ENCODE assay signal across 26 cellular contexts in the genomic region with DNA sequence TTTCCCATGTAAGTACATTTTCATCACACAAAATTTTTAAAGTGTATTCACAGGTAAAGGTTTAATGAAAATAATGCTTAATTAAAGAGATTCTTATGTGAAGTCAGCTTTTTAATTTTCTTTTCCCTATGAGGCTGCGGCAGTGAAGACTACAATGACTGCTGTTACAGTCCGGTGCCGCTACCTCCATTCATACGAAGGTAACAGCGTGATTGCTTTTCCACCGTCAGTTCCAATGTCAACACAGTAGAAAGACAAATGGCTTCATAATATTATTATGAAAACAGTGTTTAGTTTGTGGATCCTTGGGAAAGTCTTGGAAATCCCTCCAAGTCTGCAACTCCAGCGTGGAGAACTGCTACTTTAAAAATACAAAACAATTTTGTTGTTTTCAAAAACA.
"Had no signal": no experiment of that assay in that cellular context is flagged by ENCODE, and none has a peak within 500 bp of the region (broad histone marks: within the 10 kb centered on the region; RNA-seq: fewer than 3 reads in every experiment).

No MANE protein-coding gene starts in this region.

- H3K36me3 ChIP-seq: neutrophil, right lobe of liver, sigmoid colon, stomach, thoracic aorta, thyroid gland, tibial nerve, upper lobe of left lung, vagina had no signal

- H3K4me3 ChIP-seq: psoas muscle, right lobe of liver, sigmoid colon, stomach, thoracic aorta, thyroid gland, tibial nerve, upper lobe of left lung, vagina had no signal

- DNase-seq: nephron progenitor cell; nucleus accumbens; posterior cingulate gyrus; psoas muscle; right cardiac atrium; right lobe of liver; sigmoid colon; small intestine; stimulated activated CD4-positive, alpha-beta T cell treated with anti-CD3 and anti-CD28 coated beads, Interleukin-15, amount 100 ng/mL, for 24 hours; stimulated activated CD4-positive, alpha-beta T cell treated with anti-CD3 and anti-CD28 coated beads, Interleukin-2, amount 100 ng/mL, for 24 hours; stimulated activated CD4-positive, alpha-beta T cell treated with anti-CD3 and anti-CD28 coated beads, Interleukin-2, amount 100 ng/mL, for 48 hours; stimulated activated CD4-positive, alpha-beta T cell treated with anti-CD3 and anti-CD28 coated beads, Interleukin-4, amount 100 ng/mL, for 24 hours; stimulated activated naive B cell treated with anti-CD40 and anti-IgM and Interleukin-4, amounts not matched to agents 10 μg/mL and 1 μg/mL and 100 μg/mL, for 72 hours; stimulated activated naive CD4-positive, alpha-beta T cell treated with Interleukin-2 at 50 U/mL for 16 hours; stomach; thyroid gland; trophoblast cell; upper lobe of left lung had no signal

- ATAC-seq: natural killer cell treated with Interleukin-12 subunit alpha and Interleukin-12 subunit beta and Interleukin-15 and Interleukin-18, amount 100 ng/mL, for 72 hours; psoas muscle; right cardiac atrium; right lobe of liver; stimulated activated effector memory CD8-positive, alpha-beta T cell treated with anti-CD3 and anti-CD28 coated beads, Interleukin-12 subunit alpha, Interleukin-12 subunit beta, amount 100 ng/mL, for 72 hours; stimulated activated naive B cell treated with anti-CD40 and anti-IgM and Interleukin-4, amounts not matched to agents 10 μg/mL and 1 μg/mL and 100 μg/mL, for 72 hours had no signal

- H3K9me3 ChIP-seq: neutrophil, psoas muscle, right lobe of liver, sigmoid colon, stomach, thoracic aorta, thyroid gland, tibial nerve, upper lobe of left lung, vagina had no signal

- FAIRE-seq: small intestine, urothelium cell line had no signal

- H3K27me3 ChIP-seq: neutrophil, right lobe of liver, sigmoid colon, stomach, thyroid gland, tibial nerve, upper lobe of left lung, vagina had no signal

- H3K4me1 ChIP-seq: parathyroid adenoma, psoas muscle, thyroid gland, upper lobe of left lung, vagina had no signal

- H3K27ac ChIP-seq: neutrophil, parathyroid adenoma, psoas muscle, right lobe of liver, sigmoid colon, stomach, thoracic aorta, thyroid gland, tibial nerve, upper lobe of left lung, vagina had no signal
